Comparison of ENCODE assay signal across 14 cellular contexts in the genomic region with DNA sequence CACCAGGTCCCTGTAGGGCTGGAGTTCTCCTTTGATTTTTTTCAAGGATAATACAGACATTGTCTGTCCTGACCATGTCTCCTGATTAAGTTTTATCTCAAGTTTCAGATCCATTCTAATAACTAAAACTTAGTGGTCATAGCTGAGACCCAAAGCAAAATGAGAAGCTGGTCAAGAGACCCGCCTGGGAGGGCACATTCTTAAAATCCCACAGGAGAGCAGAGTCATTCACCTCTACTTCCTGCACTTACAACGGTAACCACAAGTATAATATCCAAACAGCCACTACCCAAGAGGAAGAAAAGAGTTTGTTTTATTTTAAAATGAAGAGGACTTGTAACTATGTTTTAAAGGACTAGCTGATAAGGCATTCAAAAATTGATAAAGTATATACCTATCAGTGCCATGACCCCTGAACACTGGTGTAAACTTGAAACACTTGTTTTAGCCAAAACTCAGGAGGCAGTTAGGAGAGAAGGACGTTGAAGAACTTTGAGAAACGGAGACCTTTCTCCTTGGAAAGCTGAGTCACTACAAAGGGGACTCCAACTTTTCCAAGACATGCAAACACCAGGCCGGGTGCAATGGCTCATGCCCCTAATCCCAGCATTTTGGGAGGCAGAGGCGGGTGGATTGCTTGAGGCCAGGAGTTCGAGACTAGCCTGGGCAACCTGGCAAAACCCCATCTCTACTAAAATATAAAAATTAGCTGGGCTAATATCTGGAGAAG.
DNase-seq lines count a peak whose midpoint lies in the region; ATAC-seq and TF ChIP-seq lines count a peak whose summit lies in the region.
"Had no signal": no experiment of that assay in that cellular context is flagged by ENCODE, and none has a peak within 500 bp of the region (broad histone marks: within the 10 kb centered on the region; RNA-seq: fewer than 3 reads in every experiment).

No MANE protein-coding gene starts in this region.

- TF ChIP-seq CTCF in foreskin fibroblast (IDR thresholded peaks at IDR 0.05; ENCODE audit: low read depth, low read length), result no peak

- in situ Hi-C loops in SK-MEL-5 (cut with HindIII; ENCODE audit: low pct_unique_long_range_greater_than_20kb, low sequenced_read_pairs), result no loop called here

- no peak for ATAC-seq in HG02571 (IDR thresholded peaks at IDR 0.05; ENCODE audit: unreplicated experiment)
- ATAC-seq: GM23338, HCT116 had no signal

- no peak overlapping the region for H3K4me3 ChIP-seq in foreskin fibroblast (ENCODE audit: low read depth in 1 of 2, low read length in 2 of 2)
- H3K4me3 ChIP-seq: GM23338 had no signal

- DNase-seq in Daoy (ENCODE audit: low read depth) (peak; percentile 53), SK-MEL-5 (ENCODE audit: low read depth, low spot score) (peak; percentile 47), astrocyte of the hippocampus (ENCODE audit: low read depth, low spot score) (peak; percentile 48), NCI-H2227 (lab: John Stamatoyannopoulos, UW; ENCODE audit: unreplicated experiment) (no peak), foreskin fibroblast (no peak)
- DNase-seq: C1 segment of cervical spinal cord; Calu3; CD4-positive, alpha-beta memory T cell; COR-L47; DMS53; H9 had no signal

Comparison
In these comparisons a context has a peak if more than half of its experiments do, and no peak if none do; other contexts are left out.
1. DNase-seq: peak in Daoy (single experiment), SK-MEL-5 (single experiment) and astrocyte of the hippocampus (single experiment); none in NCI-H2227 (single experiment) and foreskin fibroblast (0 of 2).